Comparison of ENCODE assay signal across 8 cellular contexts in genomic region chr2:117646872-117647271, GRCh38.
"Had no signal": no experiment of that assay in that cellular context is flagged by ENCODE, and none has a peak within 500 bp of the region (broad histone marks: within the 10 kb centered on the region; RNA-seq: fewer than 3 reads in every experiment).

No MANE protein-coding gene starts in this region.

- DNase-seq: GDM1, GF-D8 had no signal

- FAIRE-seq: G401.6, GM12878, GM12891, GM12892, GM18507, GM19239 had no signal

- H3K4me3 ChIP-seq: GM12878 had no signal

- ATAC-seq: GM12878 had no signal
